ENCODE assay signal across 34 cellular contexts in the genomic region with DNA sequence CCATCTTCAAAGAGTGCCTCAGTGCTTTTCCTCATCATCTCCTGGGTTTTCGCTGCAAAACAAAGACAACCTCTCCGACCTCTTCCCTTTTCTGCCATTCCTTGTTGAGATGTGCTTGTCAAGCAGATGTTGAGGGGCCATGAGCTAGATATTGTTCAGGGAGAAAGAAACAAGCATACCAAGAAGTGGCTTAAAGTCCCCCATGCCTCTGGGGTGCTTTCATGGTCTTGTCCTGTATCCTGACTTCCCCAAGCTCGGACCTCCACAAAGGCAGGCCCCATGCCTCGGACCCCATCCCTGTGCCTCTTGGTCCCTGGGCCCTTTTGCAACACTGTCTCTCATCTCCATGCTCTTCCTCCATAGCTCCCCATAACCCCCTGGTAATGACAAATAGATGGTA.
"Had no signal": no experiment of that assay in that cellular context is flagged by ENCODE, and none has a peak within 500 bp of the region (broad histone marks: within the 10 kb centered on the region; RNA-seq: fewer than 3 reads in every experiment).

No MANE protein-coding gene starts in this region.

- H3K27ac ChIP-seq: KMS-11 had no signal

- DNase-seq: Karpas-422, Kasumi-1, MG63, MM.1S, MV-4-11, NCI-H1048, NCI-H1092, NCI-H1092 treated with DMSO at 0.1 percent for 48 hours, NCI-H1105, NCI-H1105 treated with DMSO at 0.1 percent for 48 hours, NCI-H1417, NCI-H1417 treated with DMSO at 0.1 percent for 48 hours, NCI-H1436 treated with DMSO at 0.1 percent for 48 hours, NCI-H146, NCI-H1694, NCI-H1694 treated with DMSO at 0.1 percent for 48 hours, NCI-H187, NCI-H187 treated with DMSO at 0.1 percent for 48 hours, NCI-H1930, NCI-H2029, NCI-H2029 treated with DMSO at 0.1 percent for 48 hours, NCI-H2081, NCI-H2081 treated with DMSO at 0.1 percent for 48 hours, NCI-H2107, NCI-H2171, NCI-H2171 treated with DMSO at 0.1 percent for 48 hours, NCI-H2227 treated with DMSO at 0.1 percent for 48 hours, NCI-H226, NCI-H345, NCI-H446, NCI-H446 treated with DMSO at 0.1 percent for 48 hours, NCI-H510A, NCI-H510A treated with DMSO at 0.1 percent for 48 hours had no signal

- H3K4me3 ChIP-seq: MG63 had no signal

- H3K9me3 ChIP-seq: MG63 had no signal

- H3K27me3 ChIP-seq: MG63 had no signal

- H3K36me3 ChIP-seq: MG63 had no signal
